1 cellular context compared by ENCODE assay signal in the genomic region with DNA sequence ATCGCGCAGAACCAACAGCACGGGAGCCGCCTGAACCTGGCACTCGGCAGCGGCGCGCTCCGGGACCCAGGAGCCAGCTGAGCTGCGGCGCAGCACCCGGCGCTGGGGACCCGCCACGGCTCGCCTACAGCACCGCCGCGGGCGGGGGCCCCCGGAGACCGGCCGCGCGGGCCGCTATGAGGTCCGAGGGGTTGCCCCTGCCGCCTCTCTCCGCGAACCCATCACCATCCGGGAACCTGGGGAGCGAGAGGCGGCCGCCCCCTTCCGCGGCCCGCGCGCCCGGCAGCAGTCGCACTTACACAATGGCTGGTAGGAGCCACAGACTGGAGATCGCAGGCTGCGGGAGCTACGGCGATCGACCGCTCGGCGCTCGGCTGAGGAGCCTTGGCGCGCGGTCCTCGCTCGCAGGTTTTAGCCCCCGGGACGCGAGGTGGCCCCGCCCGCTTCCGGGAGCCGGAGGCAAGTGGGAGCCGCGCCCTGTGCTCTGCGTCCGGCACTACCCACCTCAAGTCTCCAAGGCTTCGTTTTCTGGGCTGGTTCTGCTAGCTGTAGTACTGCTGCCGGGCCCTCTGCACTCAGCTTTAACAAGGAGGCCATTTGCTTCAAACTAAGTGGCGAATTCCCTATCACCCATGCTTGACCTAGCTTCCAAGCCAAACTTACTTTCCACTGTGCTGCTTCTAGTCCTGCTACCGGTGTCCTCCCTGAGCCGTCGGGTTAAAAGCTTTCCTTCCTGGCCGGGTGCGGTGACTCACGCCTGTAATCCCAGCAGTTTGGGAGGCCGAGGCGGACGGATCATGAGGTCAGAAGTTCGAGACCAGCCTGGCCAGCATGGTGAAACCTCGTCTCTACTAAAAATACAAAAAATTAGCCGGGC.
TF ChIP-seq lines count a peak whose summit lies in the region.

A gene (minus strand): TSS at position 386 of the 877 bp plus-strand sequence. CDS start 451 bp downstream, outside the sequence.

TF ChIP-seq in GM12878, 131 proteins besides CTCF, POLR2A, EP300 and RAD21 (continued from another document and continues in another):
- TF ChIP-seq, protein P1, sequence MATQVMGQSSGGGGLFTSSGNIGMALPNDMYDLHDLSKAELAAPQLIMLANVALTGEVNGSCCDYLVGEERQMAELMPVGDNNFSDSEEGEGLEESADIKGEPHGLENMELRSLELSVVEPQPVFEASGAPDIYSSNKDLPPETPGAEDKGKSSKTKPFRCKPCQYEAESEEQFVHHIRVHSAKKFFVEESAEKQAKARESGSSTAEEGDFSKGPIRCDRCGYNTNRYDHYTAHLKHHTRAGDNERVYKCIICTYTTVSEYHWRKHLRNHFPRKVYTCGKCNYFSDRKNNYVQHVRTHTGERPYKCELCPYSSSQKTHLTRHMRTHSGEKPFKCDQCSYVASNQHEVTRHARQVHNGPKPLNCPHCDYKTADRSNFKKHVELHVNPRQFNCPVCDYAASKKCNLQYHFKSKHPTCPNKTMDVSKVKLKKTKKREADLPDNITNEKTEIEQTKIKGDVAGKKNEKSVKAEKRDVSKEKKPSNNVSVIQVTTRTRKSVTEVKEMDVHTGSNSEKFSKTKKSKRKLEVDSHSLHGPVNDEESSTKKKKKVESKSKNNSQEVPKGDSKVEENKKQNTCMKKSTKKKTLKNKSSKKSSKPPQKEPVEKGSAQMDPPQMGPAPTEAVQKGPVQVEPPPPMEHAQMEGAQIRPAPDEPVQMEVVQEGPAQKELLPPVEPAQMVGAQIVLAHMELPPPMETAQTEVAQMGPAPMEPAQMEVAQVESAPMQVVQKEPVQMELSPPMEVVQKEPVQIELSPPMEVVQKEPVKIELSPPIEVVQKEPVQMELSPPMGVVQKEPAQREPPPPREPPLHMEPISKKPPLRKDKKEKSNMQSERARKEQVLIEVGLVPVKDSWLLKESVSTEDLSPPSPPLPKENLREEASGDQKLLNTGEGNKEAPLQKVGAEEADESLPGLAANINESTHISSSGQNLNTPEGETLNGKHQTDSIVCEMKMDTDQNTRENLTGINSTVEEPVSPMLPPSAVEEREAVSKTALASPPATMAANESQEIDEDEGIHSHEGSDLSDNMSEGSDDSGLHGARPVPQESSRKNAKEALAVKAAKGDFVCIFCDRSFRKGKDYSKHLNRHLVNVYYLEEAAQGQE (IDR thresholded peaks at IDR 0.05; ENCODE audit: low read depth, low read length) = no peak
- peak; percentile 92 for TF ChIP-seq YY1 (IDR thresholded peaks at IDR 0.05; ENCODE audit: low read depth, low read length)
- TF ChIP-seq SP1 (IDR thresholded peaks at IDR 0.05; ENCODE audit: low read depth, low read length) = no peak
- no peak for TF ChIP-seq TARDBP (IDR thresholded peaks at IDR 0.05; ENCODE audit: borderline replicate concordance)
- TF ChIP-seq, protein P2, sequence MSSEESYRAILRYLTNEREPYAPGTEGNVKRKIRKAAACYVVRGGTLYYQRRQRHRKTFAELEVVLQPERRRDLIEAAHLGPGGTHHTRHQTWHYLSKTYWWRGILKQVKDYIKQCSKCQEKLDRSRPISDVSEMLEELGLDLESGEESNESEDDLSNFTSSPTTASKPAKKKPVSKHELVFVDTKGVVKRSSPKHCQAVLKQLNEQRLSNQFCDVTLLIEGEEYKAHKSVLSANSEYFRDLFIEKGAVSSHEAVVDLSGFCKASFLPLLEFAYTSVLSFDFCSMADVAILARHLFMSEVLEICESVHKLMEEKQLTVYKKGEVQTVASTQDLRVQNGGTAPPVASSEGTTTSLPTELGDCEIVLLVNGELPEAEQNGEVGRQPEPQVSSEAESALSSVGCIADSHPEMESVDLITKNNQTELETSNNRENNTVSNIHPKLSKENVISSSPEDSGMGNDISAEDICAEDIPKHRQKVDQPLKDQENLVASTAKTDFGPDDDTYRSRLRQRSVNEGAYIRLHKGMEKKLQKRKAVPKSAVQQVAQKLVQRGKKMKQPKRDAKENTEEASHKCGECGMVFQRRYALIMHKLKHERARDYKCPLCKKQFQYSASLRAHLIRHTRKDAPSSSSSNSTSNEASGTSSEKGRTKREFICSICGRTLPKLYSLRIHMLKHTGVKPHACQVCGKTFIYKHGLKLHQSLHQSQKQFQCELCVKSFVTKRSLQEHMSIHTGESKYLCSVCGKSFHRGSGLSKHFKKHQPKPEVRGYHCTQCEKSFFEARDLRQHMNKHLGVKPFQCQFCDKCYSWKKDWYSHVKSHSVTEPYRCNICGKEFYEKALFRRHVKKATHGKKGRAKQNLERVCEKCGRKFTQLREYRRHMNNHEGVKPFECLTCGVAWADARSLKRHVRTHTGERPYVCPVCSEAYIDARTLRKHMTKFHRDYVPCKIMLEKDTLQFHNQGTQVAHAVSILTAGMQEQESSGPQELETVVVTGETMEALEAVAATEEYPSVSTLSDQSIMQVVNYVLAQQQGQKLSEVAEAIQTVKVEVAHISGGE (CRISPR knock-in tag; IDR thresholded peaks at IDR 0.05) = no peak
- no peak for TF ChIP-seq STAT3 (IDR thresholded peaks at IDR 0.05; ENCODE audit: low read depth, low read length)
- TF ChIP-seq, protein P3, sequence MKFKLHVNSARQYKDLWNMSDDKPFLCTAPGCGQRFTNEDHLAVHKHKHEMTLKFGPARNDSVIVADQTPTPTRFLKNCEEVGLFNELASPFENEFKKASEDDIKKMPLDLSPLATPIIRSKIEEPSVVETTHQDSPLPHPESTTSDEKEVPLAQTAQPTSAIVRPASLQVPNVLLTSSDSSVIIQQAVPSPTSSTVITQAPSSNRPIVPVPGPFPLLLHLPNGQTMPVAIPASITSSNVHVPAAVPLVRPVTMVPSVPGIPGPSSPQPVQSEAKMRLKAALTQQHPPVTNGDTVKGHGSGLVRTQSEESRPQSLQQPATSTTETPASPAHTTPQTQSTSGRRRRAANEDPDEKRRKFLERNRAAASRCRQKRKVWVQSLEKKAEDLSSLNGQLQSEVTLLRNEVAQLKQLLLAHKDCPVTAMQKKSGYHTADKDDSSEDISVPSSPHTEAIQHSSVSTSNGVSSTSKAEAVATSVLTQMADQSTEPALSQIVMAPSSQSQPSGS (IDR thresholded peaks at IDR 0.05; ENCODE audit: low read length) = no peak
- TF ChIP-seq, protein P4, sequence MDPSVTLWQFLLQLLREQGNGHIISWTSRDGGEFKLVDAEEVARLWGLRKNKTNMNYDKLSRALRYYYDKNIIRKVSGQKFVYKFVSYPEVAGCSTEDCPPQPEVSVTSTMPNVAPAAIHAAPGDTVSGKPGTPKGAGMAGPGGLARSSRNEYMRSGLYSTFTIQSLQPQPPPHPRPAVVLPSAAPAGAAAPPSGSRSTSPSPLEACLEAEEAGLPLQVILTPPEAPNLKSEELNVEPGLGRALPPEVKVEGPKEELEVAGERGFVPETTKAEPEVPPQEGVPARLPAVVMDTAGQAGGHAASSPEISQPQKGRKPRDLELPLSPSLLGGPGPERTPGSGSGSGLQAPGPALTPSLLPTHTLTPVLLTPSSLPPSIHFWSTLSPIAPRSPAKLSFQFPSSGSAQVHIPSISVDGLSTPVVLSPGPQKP (IDR thresholded peaks at IDR 0.05; ENCODE audit: low read depth, low read length) = peak; percentile 90
- TF ChIP-seq HDAC6 (IDR thresholded peaks at IDR 0.05; ENCODE audit: unreplicated experiment) = no peak
- TF ChIP-seq FOXM1 (IDR thresholded peaks at IDR 0.05; ENCODE audit: low read depth, low read length) = no peak
- TF ChIP-seq, protein P5, sequence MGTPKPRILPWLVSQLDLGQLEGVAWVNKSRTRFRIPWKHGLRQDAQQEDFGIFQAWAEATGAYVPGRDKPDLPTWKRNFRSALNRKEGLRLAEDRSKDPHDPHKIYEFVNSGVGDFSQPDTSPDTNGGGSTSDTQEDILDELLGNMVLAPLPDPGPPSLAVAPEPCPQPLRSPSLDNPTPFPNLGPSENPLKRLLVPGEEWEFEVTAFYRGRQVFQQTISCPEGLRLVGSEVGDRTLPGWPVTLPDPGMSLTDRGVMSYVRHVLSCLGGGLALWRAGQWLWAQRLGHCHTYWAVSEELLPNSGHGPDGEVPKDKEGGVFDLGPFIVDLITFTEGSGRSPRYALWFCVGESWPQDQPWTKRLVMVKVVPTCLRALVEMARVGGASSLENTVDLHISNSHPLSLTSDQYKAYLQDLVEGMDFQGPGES (IDR thresholded peaks at IDR 0.05) = no peak; the same call in 1 of the 2 replicates
- peak; percentile 82 for TF ChIP-seq DPF2 (IDR thresholded peaks at IDR 0.05)
- TF ChIP-seq, protein P6, sequence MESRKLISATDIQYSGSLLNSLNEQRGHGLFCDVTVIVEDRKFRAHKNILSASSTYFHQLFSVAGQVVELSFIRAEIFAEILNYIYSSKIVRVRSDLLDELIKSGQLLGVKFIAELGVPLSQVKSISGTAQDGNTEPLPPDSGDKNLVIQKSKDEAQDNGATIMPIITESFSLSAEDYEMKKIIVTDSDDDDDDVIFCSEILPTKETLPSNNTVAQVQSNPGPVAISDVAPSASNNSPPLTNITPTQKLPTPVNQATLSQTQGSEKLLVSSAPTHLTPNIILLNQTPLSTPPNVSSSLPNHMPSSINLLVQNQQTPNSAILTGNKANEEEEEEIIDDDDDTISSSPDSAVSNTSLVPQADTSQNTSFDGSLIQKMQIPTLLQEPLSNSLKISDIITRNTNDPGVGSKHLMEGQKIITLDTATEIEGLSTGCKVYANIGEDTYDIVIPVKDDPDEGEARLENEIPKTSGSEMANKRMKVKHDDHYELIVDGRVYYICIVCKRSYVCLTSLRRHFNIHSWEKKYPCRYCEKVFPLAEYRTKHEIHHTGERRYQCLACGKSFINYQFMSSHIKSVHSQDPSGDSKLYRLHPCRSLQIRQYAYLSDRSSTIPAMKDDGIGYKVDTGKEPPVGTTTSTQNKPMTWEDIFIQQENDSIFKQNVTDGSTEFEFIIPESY (IDR thresholded peaks at IDR 0.05) = no peak
- TF ChIP-seq POLR2AphosphoS2 (IDR thresholded peaks at IDR 0.05; ENCODE audit: low read depth, low read length) = peak; percentile 90; the same call in 1 of the 2 replicates
- TF ChIP-seq HDAC2 (IDR thresholded peaks at IDR 0.05) = no peak
- TF ChIP-seq, protein P7, sequence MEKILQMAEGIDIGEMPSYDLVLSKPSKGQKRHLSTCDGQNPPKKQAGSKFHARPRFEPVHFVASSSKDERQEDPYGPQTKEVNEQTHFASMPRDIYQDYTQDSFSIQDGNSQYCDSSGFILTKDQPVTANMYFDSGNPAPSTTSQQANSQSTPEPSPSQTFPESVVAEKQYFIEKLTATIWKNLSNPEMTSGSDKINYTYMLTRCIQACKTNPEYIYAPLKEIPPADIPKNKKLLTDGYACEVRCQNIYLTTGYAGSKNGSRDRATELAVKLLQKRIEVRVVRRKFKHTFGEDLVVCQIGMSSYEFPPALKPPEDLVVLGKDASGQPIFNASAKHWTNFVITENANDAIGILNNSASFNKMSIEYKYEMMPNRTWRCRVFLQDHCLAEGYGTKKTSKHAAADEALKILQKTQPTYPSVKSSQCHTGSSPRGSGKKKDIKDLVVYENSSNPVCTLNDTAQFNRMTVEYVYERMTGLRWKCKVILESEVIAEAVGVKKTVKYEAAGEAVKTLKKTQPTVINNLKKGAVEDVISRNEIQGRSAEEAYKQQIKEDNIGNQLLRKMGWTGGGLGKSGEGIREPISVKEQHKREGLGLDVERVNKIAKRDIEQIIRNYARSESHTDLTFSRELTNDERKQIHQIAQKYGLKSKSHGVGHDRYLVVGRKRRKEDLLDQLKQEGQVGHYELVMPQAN (conservative IDR thresholded peaks at IDR 0.05) = no peak
- TF ChIP-seq, protein P8, sequence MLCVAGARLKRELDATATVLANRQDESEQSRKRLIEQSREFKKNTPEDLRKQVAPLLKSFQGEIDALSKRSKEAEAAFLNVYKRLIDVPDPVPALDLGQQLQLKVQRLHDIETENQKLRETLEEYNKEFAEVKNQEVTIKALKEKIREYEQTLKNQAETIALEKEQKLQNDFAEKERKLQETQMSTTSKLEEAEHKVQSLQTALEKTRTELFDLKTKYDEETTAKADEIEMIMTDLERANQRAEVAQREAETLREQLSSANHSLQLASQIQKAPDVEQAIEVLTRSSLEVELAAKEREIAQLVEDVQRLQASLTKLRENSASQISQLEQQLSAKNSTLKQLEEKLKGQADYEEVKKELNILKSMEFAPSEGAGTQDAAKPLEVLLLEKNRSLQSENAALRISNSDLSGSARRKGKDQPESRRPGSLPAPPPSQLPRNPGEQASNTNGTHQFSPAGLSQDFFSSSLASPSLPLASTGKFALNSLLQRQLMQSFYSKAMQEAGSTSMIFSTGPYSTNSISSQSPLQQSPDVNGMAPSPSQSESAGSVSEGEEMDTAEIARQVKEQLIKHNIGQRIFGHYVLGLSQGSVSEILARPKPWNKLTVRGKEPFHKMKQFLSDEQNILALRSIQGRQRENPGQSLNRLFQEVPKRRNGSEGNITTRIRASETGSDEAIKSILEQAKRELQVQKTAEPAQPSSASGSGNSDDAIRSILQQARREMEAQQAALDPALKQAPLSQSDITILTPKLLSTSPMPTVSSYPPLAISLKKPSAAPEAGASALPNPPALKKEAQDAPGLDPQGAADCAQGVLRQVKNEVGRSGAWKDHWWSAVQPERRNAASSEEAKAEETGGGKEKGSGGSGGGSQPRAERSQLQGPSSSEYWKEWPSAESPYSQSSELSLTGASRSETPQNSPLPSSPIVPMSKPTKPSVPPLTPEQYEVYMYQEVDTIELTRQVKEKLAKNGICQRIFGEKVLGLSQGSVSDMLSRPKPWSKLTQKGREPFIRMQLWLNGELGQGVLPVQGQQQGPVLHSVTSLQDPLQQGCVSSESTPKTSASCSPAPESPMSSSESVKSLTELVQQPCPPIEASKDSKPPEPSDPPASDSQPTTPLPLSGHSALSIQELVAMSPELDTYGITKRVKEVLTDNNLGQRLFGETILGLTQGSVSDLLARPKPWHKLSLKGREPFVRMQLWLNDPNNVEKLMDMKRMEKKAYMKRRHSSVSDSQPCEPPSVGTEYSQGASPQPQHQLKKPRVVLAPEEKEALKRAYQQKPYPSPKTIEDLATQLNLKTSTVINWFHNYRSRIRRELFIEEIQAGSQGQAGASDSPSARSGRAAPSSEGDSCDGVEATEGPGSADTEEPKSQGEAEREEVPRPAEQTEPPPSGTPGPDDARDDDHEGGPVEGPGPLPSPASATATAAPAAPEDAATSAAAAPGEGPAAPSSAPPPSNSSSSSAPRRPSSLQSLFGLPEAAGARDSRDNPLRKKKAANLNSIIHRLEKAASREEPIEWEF (IDR thresholded peaks at IDR 0.05; ENCODE audit: insufficient replicate concordance, low read depth, low read length) = peak; percentile 89
- peak; percentile 79; the same call in 1 of the 2 replicates for TF ChIP-seq CHD1 (IDR thresholded peaks at IDR 0.05; ENCODE audit: low read depth, low read length)
- TF ChIP-seq, protein P9, sequence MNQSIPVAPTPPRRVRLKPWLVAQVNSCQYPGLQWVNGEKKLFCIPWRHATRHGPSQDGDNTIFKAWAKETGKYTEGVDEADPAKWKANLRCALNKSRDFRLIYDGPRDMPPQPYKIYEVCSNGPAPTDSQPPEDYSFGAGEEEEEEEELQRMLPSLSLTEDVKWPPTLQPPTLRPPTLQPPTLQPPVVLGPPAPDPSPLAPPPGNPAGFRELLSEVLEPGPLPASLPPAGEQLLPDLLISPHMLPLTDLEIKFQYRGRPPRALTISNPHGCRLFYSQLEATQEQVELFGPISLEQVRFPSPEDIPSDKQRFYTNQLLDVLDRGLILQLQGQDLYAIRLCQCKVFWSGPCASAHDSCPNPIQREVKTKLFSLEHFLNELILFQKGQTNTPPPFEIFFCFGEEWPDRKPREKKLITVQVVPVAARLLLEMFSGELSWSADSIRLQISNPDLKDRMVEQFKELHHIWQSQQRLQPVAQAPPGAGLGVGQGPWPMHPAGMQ (IDR thresholded peaks at IDR 0.05; ENCODE audit: borderline replicate concordance) = no peak
- 0 out of 2 replicates have a peak, but pooled peaks have one; percentile 22 for TF ChIP-seq ZBED1 (IDR thresholded peaks at IDR 0.05; ENCODE audit: borderline replicate concordance)
- no peak for TF ChIP-seq SIX5 (IDR thresholded peaks at IDR 0.05; ENCODE audit: low read depth, low read length, severe bottlenecking)
- TF ChIP-seq CBX5 (IDR thresholded peaks at IDR 0.05; ENCODE audit: low read depth) = peak; percentile 92
- TF ChIP-seq IKZF1 (conservative IDR thresholded peaks at IDR 0.05) = peak; percentile 78
- no peak for TF ChIP-seq EZH2 (IDR thresholded peaks at IDR 0.05; ENCODE audit: borderline replicate concordance, control insufficient read depth, low read depth, low read length)
- TF ChIP-seq JUND (IDR thresholded peaks at IDR 0.05; ENCODE audit: low read depth, low read length) = 0 out of 2 replicates have a peak, but pooled peaks have one; percentile 48
- TF ChIP-seq NR2F1 (conservative IDR thresholded peaks at IDR 0.05) = 0 out of 2 replicates have a peak, but pooled peaks have one; percentile 51
- no peak for TF ChIP-seq NFIC (IDR thresholded peaks at IDR 0.05; ENCODE audit: low read depth, low read length)
- TF ChIP-seq GABPA (IDR thresholded peaks at IDR 0.05; ENCODE audit: low read depth) = no peak
